Comparison of ENCODE assay signal across 8 cellular contexts in the genomic region with DNA sequence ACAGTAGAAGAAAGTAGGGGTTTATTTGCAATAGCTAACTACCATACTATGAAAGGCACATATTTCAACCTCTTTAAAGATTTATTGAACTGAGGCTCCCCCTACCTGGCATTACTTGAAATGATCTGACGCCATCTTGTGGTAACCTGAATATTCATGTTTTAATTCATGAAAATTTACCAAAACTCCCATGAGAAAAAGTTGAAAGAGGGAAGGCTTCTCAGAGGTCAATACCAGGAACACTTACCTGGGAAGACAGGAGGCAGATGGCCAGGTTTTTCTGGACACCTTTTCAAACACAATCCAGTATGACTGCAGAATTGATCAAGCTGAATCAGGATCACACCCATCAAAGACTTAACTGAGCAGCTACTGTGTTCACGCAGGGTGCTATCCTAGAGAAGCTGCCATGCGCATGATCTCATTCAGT. TPM values are rescaled to one million over a fixed set of nuclear protein-coding genes. Genes with fewer than 3 reads are reported as not detected.
DNase-seq lines count a peak whose midpoint lies in the region; ATAC-seq, FAIRE-seq and TF ChIP-seq lines count a peak whose summit lies in the region.

No MANE protein-coding gene starts in this region.

- intact Hi-C loops in breast epithelium (cut with DNase I; ENCODE audit: low total_unique reads) = loop anchor here (10.0 kb wide), 1 partner anchor 521 kb away; no protein-coding TSS in a partner anchor

- H3K27ac Mint-ChIP-seq in memory B cell = no peak overlapping the region

- H3K36me3 Mint-ChIP-seq in memory B cell = peaks cover 2% of the 10 kb centered on the region

- FAIRE-seq in GM12892 (lab: Jason Lieb, UNC) = peak; percentile 86

- H3K27me3 Mint-ChIP-seq in memory B cell = peaks cover 4% of the 10 kb centered on the region

- no peaks in the 10 kb centered on the region for H3K27me3 ChIP-seq in breast epithelium

- H3K36me3 ChIP-seq in breast epithelium = no peaks in the 10 kb centered on the region

- peak; percentile 67 for TF ChIP-seq CTCF in AG04449 (IDR thresholded peaks at IDR 0.05; ENCODE audit: insufficient read depth, low read length, missing control alignments)
- peak; percentile 10 to 67 (median 62) for TF ChIP-seq CTCF in breast epithelium (IDR thresholded peaks at IDR 0.05)

- POLR2A ChIA-PET in AG04449 (lab: Yijun Ruan, JAX) = no interaction called here

- no peak overlapping the region for H3K4me3 ChIP-seq in AG04449 (ENCODE audit: low read depth, low read length)
- no peak overlapping the region for H3K4me3 ChIP-seq in breast epithelium

- H3K9me3 ChIP-seq in breast epithelium = no peaks in the 10 kb centered on the region

- H3K27ac ChIP-seq in breast epithelium = no peak overlapping the region

- CTCF ChIA-PET in AG04449 (lab: Yijun Ruan, JAX) = interaction anchor here (0.7 to 15.5 kb wide), 46 partner anchors 9 to 1646 kb away, joined by 3 to 190 read pairs (median 4); a partner anchor contains a TSS

- ATAC-seq in HG03025 (IDR thresholded peaks at IDR 0.05; ENCODE audit: low FRiP score, unreplicated experiment) = peak; percentile 76
- ATAC-seq in memory B cell (ENCODE audit: low read depth) = peak; percentile 46
- ATAC-seq in activated CD4-positive, CD25-positive, alpha-beta regulatory T cell treated with anti-CD3 and anti-CD28 coated beads, Interleukin-2, amount 50 U/mL, for 24 hours = no peak

- H3K4me1 Mint-ChIP-seq in memory B cell = peaks cover 2% of the 10 kb centered on the region

- DNase-seq in AG04449 (ENCODE audit: low read depth, low spot score) (no peak), GM12892 (ENCODE audit: insufficient read length) (no peak), NCI-H526 treated with DMSO at 0.1 percent for 48 hours (lab: John Stamatoyannopoulos, UW) (peak; percentile 37), breast epithelium (ENCODE audit: low spot score in 2 of 2) (no peak), memory B cell (ENCODE audit: low spot score in 2 of 2) (peak in 1 of 2 donors; percentile 8), mucosa of gallbladder (ENCODE audit: low spot score) (no peak)

- H3K9me3 Mint-ChIP-seq in memory B cell = no peaks in the 10 kb centered on the region

- H3K4me1 ChIP-seq in breast epithelium = peaks cover 0 to 6% of the 10 kb centered on the region in 2 donors

- H3K4me3 Mint-ChIP-seq in memory B cell = no peak overlapping the region

- TF ChIP-seq POLR2A in GM12892 (IDR thresholded peaks at IDR 0.05; ENCODE audit: low read depth, low read length) = no peak
- TF ChIP-seq POLR2A in breast epithelium (IDR thresholded peaks at IDR 0.05) = no peak

RNA-seq across cellular contexts. Expression of a gene that starts 9.4 kb away (rescaled TPM):
- 4.6 TPM for polyA plus RNA-seq in GM12892 (2012; ENCODE audit: missing spikeins)
- total RNA-seq in breast epithelium = 10 to 100 TPM; 15.5 to 24.6 (median 23.1) TPM
- 58.1 TPM for total RNA-seq in mucosa of gallbladder

RNA-seq across cellular contexts. Expression of a gene that starts 47.0 kb away (rescaled TPM):
- not detected for polyA plus RNA-seq in GM12892 (2012; ENCODE audit: missing spikeins)
- total RNA-seq in breast epithelium = under 1 TPM in 1 of 3 donors, not detected in 2; 0.29 TPM
- not detected for total RNA-seq in mucosa of gallbladder

Comparison
In these comparisons a context has a peak if more than half of its experiments do, and no peak if none do; other contexts are left out.
1. ATAC-seq: peak in HG03025 (single experiment) and memory B cell (single experiment); none in activated CD4-positive, CD25-positive, alpha-beta regulatory T cell treated with anti-CD3 and anti-CD28 coated beads, Interleukin-2, amount 50 U/mL, for 24 hours (0 of 2).